In genomic region chr19:16420781-16421386, GRCh38 we compare ENCODE assay signal across 25 cellular contexts. TPM values are rescaled to one million over a fixed set of nuclear protein-coding genes. Genes with fewer than 3 reads are reported as not detected.
DNase-seq lines count a peak whose midpoint lies in the region; ATAC-seq, FAIRE-seq and TF ChIP-seq lines count a peak whose summit lies in the region.
"Had no signal": no experiment of that assay in that cellular context is flagged by ENCODE, and none has a peak within 500 bp of the region (broad histone marks: within the 10 kb centered on the region; RNA-seq: fewer than 3 reads in every experiment).

No MANE protein-coding gene starts in this region.

- TF ChIP-seq POLR2A in H54 (IDR thresholded peaks at IDR 0.05; ENCODE audit: low read depth, low read length), result no peak

- no peaks in the 10 kb centered on the region for H3K27me3 ChIP-seq in BLaER1 treated with 17β-estradiol and CSF1 and Interleukin-3, amounts not matched to agents 10 nM and 100 nM
- H3K27me3 ChIP-seq: adrenal gland, breast epithelium, upper lobe of left lung had no signal

- TF ChIP-seq CTCF in WTC11 (IDR thresholded peaks at IDR 0.05), result no peak

- H3K4me2 ChIP-seq in BLaER1 treated with 17β-estradiol and CSF1 and Interleukin-3, amounts not matched to agents 10 nM and 100 nM, result no peak overlapping the region

- POLR2A ChIA-PET in WTC11 (lab: Charles Lee), result no interaction called here

- DNase-seq in WTC11 (ENCODE audit: low spot score) (no peak), left cardiac atrium (peak; percentile 50), mucosa of gallbladder (ENCODE audit: low spot score) (peak; percentile 45), H54 (ENCODE audit: insufficient read length, low spot score) (no peak), T-helper 17 cell (no peak)
- no peak for DNase-seq in stimulated activated CD4-positive, alpha-beta T cell treated with anti-CD3 and anti-CD28 coated beads, Interleukin-15, amount 100 ng/mL, for 24 hours
- DNase-seq: activated B cell treated with CpG ODN at 0.5 μM for 24 hours; activated CD8-positive, alpha-beta T cell treated with anti-CD3 and anti-CD28 coated beads, Interleukin-2, amount 10 ng/mL, durations not matched to agents 7 days and 5 days; DMS79; glutamatergic neuron; IMR-90; left colon; NCI-H1436; NCI-H2171; NCI-H526; T-helper 9 cell had no signal

- ATAC-seq in WTC11, result no peak
- peak; percentile 47 to 53 for ATAC-seq in left cardiac atrium
- ATAC-seq in T-helper 17 cell, result no peak
- no peak for ATAC-seq in HG03439 (IDR thresholded peaks at IDR 0.05; ENCODE audit: unreplicated experiment)
- ATAC-seq: activated CD8-positive, alpha-beta T cell treated with anti-CD3 and anti-CD28 coated beads, Interleukin-2, amount 10 ng/mL, durations not matched to agents 7 days and 5 days; left colon had no signal

- peak overlapping the region in 4 of 11 experiments; percentile 19 to 58 (median 26); a peak in 5 of 22 replicates for H3K9ac ChIP-seq in BLaER1 treated with 17β-estradiol and CSF1 and Interleukin-3, amounts not matched to agents 10 nM and 100 nM

- CTCF ChIA-PET in WTC11 (lab: Charles Lee), result interaction anchor here (0.6 kb wide), 1 partner anchor 54 kb away, joined by 5 read pairs; no protein-coding TSS in a partner anchor

- peak overlapping the region in 6 of 11 experiments; percentile 4 to 45 (median 32); a peak in 7 of 22 replicates for H3K27ac ChIP-seq in BLaER1 treated with 17β-estradiol and CSF1 and Interleukin-3, amounts not matched to agents 10 nM and 100 nM
- H3K27ac ChIP-seq: breast epithelium, coronary artery, SK-N-MC had no signal

- H3K4me3 Mint-ChIP-seq in WTC11 (no peak overlapping the region), T-helper 17 cell (no peak overlapping the region)
- H3K4me3 Mint-ChIP-seq: activated B cell treated with CpG ODN at 0.5 μM for 24 hours; activated CD8-positive, alpha-beta T cell treated with anti-CD3 and anti-CD28 coated beads, Interleukin-2, amount 10 ng/mL, durations not matched to agents 7 days and 5 days had no signal

- peaks cover 0 to 56% (median 25%) of the 10 kb centered on the region in 11 experiments; a peak in 15 of 22 replicates for H4K20me1 ChIP-seq in BLaER1 treated with 17β-estradiol and CSF1 and Interleukin-3, amounts not matched to agents 10 nM and 100 nM

- intact Hi-C loops in left cardiac atrium (cut with DNase I), result no loop called here

- H3K4me1 Mint-ChIP-seq in WTC11, result peaks cover 13% of the 10 kb centered on the region
- peaks cover 5% of the 10 kb centered on the region for H3K4me1 Mint-ChIP-seq in T-helper 17 cell

- H3K27ac Mint-ChIP-seq in WTC11 (0 out of 2 replicates have a peak overlapping the region, but pooled peaks have one; percentile 57), T-helper 17 cell (no peak overlapping the region)
- H3K27ac Mint-ChIP-seq: activated CD8-positive, alpha-beta T cell treated with anti-CD3 and anti-CD28 coated beads, Interleukin-2, amount 10 ng/mL, durations not matched to agents 7 days and 5 days had no signal

- peaks cover 20 to 48% (median 33%) of the 10 kb centered on the region in 10 experiments for H3K4me1 ChIP-seq in BLaER1 treated with 17β-estradiol and CSF1 and Interleukin-3, amounts not matched to agents 10 nM and 100 nM
- H3K4me1 ChIP-seq: adrenal gland, breast epithelium had no signal

- H3K27me3 Mint-ChIP-seq in WTC11 (ENCODE audit: low read depth) (no peaks in the 10 kb centered on the region), T-helper 17 cell (no peaks in the 10 kb centered on the region)
- H3K27me3 Mint-ChIP-seq: activated B cell treated with CpG ODN at 0.5 μM for 24 hours had no signal

- no peak overlapping the region for H3K4me3 ChIP-seq in BLaER1 treated with 17β-estradiol and CSF1 and Interleukin-3, amounts not matched to agents 10 nM and 100 nM
- H3K4me3 ChIP-seq: adrenal gland, breast epithelium, coronary artery, SK-N-MC, upper lobe of left lung had no signal

- FAIRE-seq in H54 (lab: Jason Lieb, UNC), result no peak
- FAIRE-seq: GM12891, RCC 7860 had no signal

- H3K36me3 Mint-ChIP-seq in WTC11 (peaks cover 40% of the 10 kb centered on the region), T-helper 17 cell (ENCODE audit: low read depth) (peaks cover 2% of the 10 kb centered on the region)

- H3K36me3 ChIP-seq in BLaER1 treated with 17β-estradiol and CSF1 and Interleukin-3, amounts not matched to agents 10 nM and 100 nM, result peaks cover 87 to 99% (median 98%) of the 10 kb centered on the region in 11 experiments

- H3K9me3 Mint-ChIP-seq in WTC11, result no peaks in the 10 kb centered on the region
- H3K9me3 Mint-ChIP-seq: activated B cell treated with CpG ODN at 0.5 μM for 24 hours had no signal

- H3K9me3 ChIP-seq in BLaER1 treated with 17β-estradiol and CSF1 and Interleukin-3, amounts not matched to agents 10 nM and 100 nM (replicated peaks in 1 of 11), result no peaks in the 10 kb centered on the region
- no peaks in the 10 kb centered on the region for H3K9me3 ChIP-seq in T-helper 17 cell (ENCODE audit: control insufficient read depth, low read length, poor library complexity, severe bottlenecking)
- H3K9me3 ChIP-seq: adrenal gland, breast epithelium, upper lobe of left lung had no signal

TF ChIP-seq in WTC11, 78 proteins besides CTCF, POLR2A, EP300 and RAD21 (continues in another document):
- TF ChIP-seq NR2C2 (CRISPR knock-in tag; IDR thresholded peaks at IDR 0.05) (no peak), SMAD4 (CRISPR knock-in tag; IDR thresholded peaks at IDR 0.05) (no peak), FOXP1 (CRISPR knock-in tag; IDR thresholded peaks at IDR 0.05; ENCODE audit: borderline replicate concordance) (no peak), IRF2 (CRISPR knock-in tag; IDR thresholded peaks at IDR 0.05; ENCODE audit: borderline replicate concordance, low read depth) (no peak), E2F5 (CRISPR knock-in tag; IDR thresholded peaks at IDR 0.05) (no peak), ZNF416 (CRISPR knock-in tag; IDR thresholded peaks at IDR 0.05) (no peak), ZNF396 (CRISPR knock-in tag; IDR thresholded peaks at IDR 0.05; ENCODE audit: borderline replicate concordance) (no peak), ZNF423 (CRISPR knock-in tag; IDR thresholded peaks at IDR 0.05) (no peak), ZNF532 (CRISPR knock-in tag; IDR thresholded peaks at IDR 0.05; ENCODE audit: borderline replicate concordance) (no peak), ZNF281 (CRISPR knock-in tag; IDR thresholded peaks at IDR 0.05) (no peak), NFE2L1 (CRISPR knock-in tag; IDR thresholded peaks at IDR 0.05) (no peak)

RNA-seq across cellular contexts. Expression of gene EPS15L1, which starts 50.9 kb away (rescaled TPM):
- 37.9 to 44.8 TPM (median 39.1 TPM) in 3 replicates for total RNA-seq in WTC11 (2021)
- total RNA-seq in left cardiac atrium, result 10 to 100 TPM; 59.9 to 67.4 TPM
- 46.1 TPM for total RNA-seq in mucosa of gallbladder
- total RNA-seq in T-helper 17 cell, result 10 to 100 TPM; 42.7 to 44.1 TPM

Comparison
In these comparisons a context has a peak if more than half of its experiments do, and no peak if none do; other contexts are left out.
1. ATAC-seq: peak in left cardiac atrium (2 of 2); none in WTC11 (single experiment), T-helper 17 cell (single experiment) and HG03439 (single experiment).
2. DNase-seq: peak in left cardiac atrium (single experiment) and mucosa of gallbladder (single experiment); none in WTC11 (single experiment), H54 (single experiment), T-helper 17 cell (0 of 3) and stimulated activated CD4-positive, alpha-beta T cell treated with anti-CD3 and anti-CD28 coated beads, Interleukin-15, amount 100 ng/mL, for 24 hours (single experiment).